1 cellular context compared by ENCODE assay signal in genomic region chr2:113167115-113167932, GRCh38.
TF ChIP-seq lines count a peak whose summit lies in the region.

No MANE protein-coding gene starts in this region.

TF ChIP-seq in HepG2, 621 proteins besides CTCF, POLR2A, EP300 and RAD21 (continued from another document and continues in another):
- TF ChIP-seq ZNF18 (CRISPR knock-in tag; IDR thresholded peaks at IDR 0.05; ENCODE audit: insufficient replicate concordance): peak; percentile 19
- TF ChIP-seq ZBTB43 (CRISPR knock-in tag; conservative IDR thresholded peaks at IDR 0.05): peak; percentile 90
- TF ChIP-seq ZNF224 (CRISPR knock-in tag; IDR thresholded peaks at IDR 0.05): peak; percentile 8; the same call in 1 of the 2 replicates
- TF ChIP-seq ZNF34 (CRISPR knock-in tag; IDR thresholded peaks at IDR 0.05; ENCODE audit: borderline replicate concordance): 0 out of 2 replicates have a peak, but pooled peaks have one; percentile 32
- no peak; the same call in none of the 2 replicates for TF ChIP-seq ARID2 (CRISPR knock-in tag; IDR thresholded peaks at IDR 0.05; ENCODE audit: borderline replicate concordance)
- TF ChIP-seq MLLT10 (CRISPR knock-in tag; IDR thresholded peaks at IDR 0.05): no peak
- TF ChIP-seq MATR3 (CRISPR knock-in tag; IDR thresholded peaks at IDR 0.05): no peak
- peak; percentile 90 for TF ChIP-seq FOXP4 (CRISPR knock-in tag; IDR thresholded peaks at IDR 0.05)
- peak; percentile 80 for TF ChIP-seq NRL (CRISPR knock-in tag; IDR thresholded peaks at IDR 0.05; ENCODE audit: borderline replicate concordance)
- TF ChIP-seq SAP130 (CRISPR knock-in tag; IDR thresholded peaks at IDR 0.05; ENCODE audit: low read depth): peak; percentile 99
- no peak for TF ChIP-seq ZFAT (CRISPR knock-in tag; conservative IDR thresholded peaks at IDR 0.05)
- TF ChIP-seq ZNF678 (CRISPR knock-in tag; IDR thresholded peaks at IDR 0.05): 0 out of 2 replicates have a peak, but pooled peaks have one; percentile 79
- TF ChIP-seq ATF7-NPFF (CRISPR knock-in tag; IDR thresholded peaks at IDR 0.05; ENCODE audit: low read depth): peak; percentile 96
- TF ChIP-seq ZFP82 (CRISPR knock-in tag; IDR thresholded peaks at IDR 0.05; ENCODE audit: borderline replicate concordance): peak; percentile 87; the same call in 1 of the 2 replicates
- TF ChIP-seq MED13 (CRISPR knock-in tag; IDR thresholded peaks at IDR 0.05): 0 out of 2 replicates have a peak, but pooled peaks have one; percentile 63
- TF ChIP-seq ZNF264 (CRISPR knock-in tag; IDR thresholded peaks at IDR 0.05): peak; percentile 92; the same call in 1 of the 2 replicates
- no peak; the same call in 1 of the 2 replicates for TF ChIP-seq RBAK (CRISPR knock-in tag; IDR thresholded peaks at IDR 0.05)
- TF ChIP-seq AHR (CRISPR knock-in tag; IDR thresholded peaks at IDR 0.05): peak; percentile 82; the same call in 1 of the 2 replicates
- TF ChIP-seq WIZ (CRISPR knock-in tag; IDR thresholded peaks at IDR 0.05): peak; percentile 91
- TF ChIP-seq ZBTB46 (CRISPR knock-in tag; IDR thresholded peaks at IDR 0.05; ENCODE audit: borderline replicate concordance): peak; percentile 45; the same call in 1 of the 2 replicates
- peak; percentile 95 for TF ChIP-seq GFI1 (CRISPR knock-in tag; IDR thresholded peaks at IDR 0.05; ENCODE audit: borderline replicate concordance)
- TF ChIP-seq ZNF572 (CRISPR knock-in tag; IDR thresholded peaks at IDR 0.05): peak; percentile 99; the same call in 1 of the 2 replicates
- TF ChIP-seq RFX3 (CRISPR knock-in tag; IDR thresholded peaks at IDR 0.05): no peak
- TF ChIP-seq LCORL (IDR thresholded peaks at IDR 0.05): no peak
- TF ChIP-seq LCORL (CRISPR knock-in tag; IDR thresholded peaks at IDR 0.05): peak; percentile 98
- TF ChIP-seq ZNF773 (CRISPR knock-in tag; IDR thresholded peaks at IDR 0.05; ENCODE audit: borderline replicate concordance): no peak
- TF ChIP-seq SMARCC2 (IDR thresholded peaks at IDR 0.05): no peak
- TF ChIP-seq ZNF713 (CRISPR knock-in tag; IDR thresholded peaks at IDR 0.05): peak; percentile 62; the same call in 1 of the 2 replicates
- peak; percentile 100 for TF ChIP-seq CSRNP1 (CRISPR knock-in tag; IDR thresholded peaks at IDR 0.05)
- peak; percentile 99 for TF ChIP-seq ZNF589 (CRISPR knock-in tag; conservative IDR thresholded peaks at IDR 0.05)
- no peak for TF ChIP-seq ZNF530 (CRISPR knock-in tag; IDR thresholded peaks at IDR 0.05; ENCODE audit: low read depth)
- TF ChIP-seq STAT6 (CRISPR knock-in tag; IDR thresholded peaks at IDR 0.05; ENCODE audit: borderline replicate concordance): peak; percentile 99; the same call in 1 of the 2 replicates
- 0 out of 2 replicates have a peak, but pooled peaks have one; percentile 31 for TF ChIP-seq ZNF569 (CRISPR knock-in tag; IDR thresholded peaks at IDR 0.05; ENCODE audit: borderline replicate concordance)
- TF ChIP-seq CREBL2 (CRISPR knock-in tag; IDR thresholded peaks at IDR 0.05; ENCODE audit: borderline replicate concordance): 0 out of 2 replicates have a peak, but pooled peaks have one; percentile 17
- TF ChIP-seq ZNF749 (CRISPR knock-in tag; IDR thresholded peaks at IDR 0.05; ENCODE audit: borderline replicate concordance): no peak; the same call in 1 of the 2 replicates
- TF ChIP-seq RXRB (CRISPR knock-in tag; IDR thresholded peaks at IDR 0.05; ENCODE audit: borderline replicate concordance): peak; percentile 98
- TF ChIP-seq KMT2B (CRISPR knock-in tag; IDR thresholded peaks at IDR 0.05): peak; percentile 79; the same call in 1 of the 2 replicates
- peak; percentile 84; the same call in 1 of the 2 replicates for TF ChIP-seq ZSCAN22 (CRISPR knock-in tag; IDR thresholded peaks at IDR 0.05)
- TF ChIP-seq GATAD1 (CRISPR knock-in tag; IDR thresholded peaks at IDR 0.05): peak; percentile 74
- no peak for TF ChIP-seq TOE1 (CRISPR knock-in tag; IDR thresholded peaks at IDR 0.05)
- 0 out of 2 replicates have a peak, but pooled peaks have one; percentile 58 for TF ChIP-seq MYNN (CRISPR knock-in tag; IDR thresholded peaks at IDR 0.05; ENCODE audit: low read depth)
- peak; percentile 77; the same call in 1 of the 2 replicates for TF ChIP-seq AFF4 (CRISPR knock-in tag; IDR thresholded peaks at IDR 0.05)
- no peak for TF ChIP-seq GTF3A (CRISPR knock-in tag; conservative IDR thresholded peaks at IDR 0.05)
- TF ChIP-seq FOXP1 (IDR thresholded peaks at IDR 0.05): no peak
- TF ChIP-seq FOXP1 (CRISPR knock-in tag; IDR thresholded peaks at IDR 0.05): peak; percentile 91
- TF ChIP-seq ZBTB39 (CRISPR knock-in tag; IDR thresholded peaks at IDR 0.05): peak; percentile 93
- TF ChIP-seq ZNF792 (CRISPR knock-in tag; IDR thresholded peaks at IDR 0.05): peak; percentile 93; the same call in 1 of the 2 replicates
- no peak for TF ChIP-seq RFX1 (IDR thresholded peaks at IDR 0.05)
- peak; percentile 97 for TF ChIP-seq MIER3 (CRISPR knock-in tag; IDR thresholded peaks at IDR 0.05; ENCODE audit: borderline replicate concordance)
- peak; percentile 23; the same call in 1 of the 2 replicates for TF ChIP-seq ZNF550 (CRISPR knock-in tag; IDR thresholded peaks at IDR 0.05; ENCODE audit: borderline replicate concordance)
- no peak for TF ChIP-seq TAF15 (IDR thresholded peaks at IDR 0.05; ENCODE audit: low read depth, low read length, poor library complexity, severe bottlenecking)
